Comparison of ENCODE assay signal across 9 cellular contexts in genomic region chr6:11263185-11263817, GRCh38. TPM values are rescaled to one million over a fixed set of nuclear protein-coding genes. Genes with fewer than 3 reads are reported as not detected.
A peak's percentile ranks its signal among the peaks of the same experiment; 100 is the strongest.
DNase-seq lines count a peak whose midpoint lies in the region; ATAC-seq and TF ChIP-seq lines count a peak whose summit lies in the region.
"Had no signal": no experiment of that assay in that cellular context is flagged by ENCODE, and none has a peak within 500 bp of the region (broad histone marks: within the 10 kb centered on the region; RNA-seq: fewer than 3 reads in every experiment).

No MANE protein-coding gene starts in this region.

- H3K4me3 ChIP-seq in SJSA1 (no peak overlapping the region), Karpas-422 (ENCODE audit: low read length) (no peak overlapping the region)

- ATAC-seq in HG03159 (IDR thresholded peaks at IDR 0.05; ENCODE audit: unreplicated experiment): no peak

- DNase-seq in EH (ENCODE audit: low read depth) (peak; percentile 85), SJSA1 (ENCODE audit: low read depth in 1 of 2, low spot score in 2 of 2) (peak; percentile 76 to 84), glomerular visceral epithelial cell (ENCODE audit: extremely low spot score) (peak; percentile 91), progenitor cell of endocrine pancreas (ENCODE audit: low spot score, unreplicated experiment) (no peak), Karpas-422 (no peak), NCI-H526 (lab: John Stamatoyannopoulos, UW) (no peak)
- no peak for DNase-seq in stimulated activated CD4-positive, alpha-beta T cell treated with anti-CD3 and anti-CD28 coated beads, Interleukin-2, amount 100 ng/mL, for 24 hours
- DNase-seq: hippocampal formation had no signal

- H3K4me3 Mint-ChIP-seq in progenitor cell of endocrine pancreas (ENCODE audit: low read depth): no peak overlapping the region

- H3K4me1 ChIP-seq in SJSA1 (replicated peaks) (peaks cover 26% of the 10 kb centered on the region), Karpas-422 (ENCODE audit: low read length) (no peaks in the 10 kb centered on the region)

- no peaks in the 10 kb centered on the region for H3K36me3 ChIP-seq in SJSA1
- H3K36me3 ChIP-seq in Karpas-422 (ENCODE audit: insufficient read depth, low read length): no peaks in the 10 kb centered on the region

- TF ChIP-seq CTCF in progenitor cell of endocrine pancreas (IDR thresholded peaks at IDR 0.05; ENCODE audit: unreplicated experiment): no peak

- H2AFZ ChIP-seq in Karpas-422 (ENCODE audit: low read length): no peak overlapping the region

- H3K79me2 ChIP-seq in Karpas-422 (ENCODE audit: low read length): no peaks in the 10 kb centered on the region

- H3K27me3 ChIP-seq in SJSA1 (replicated peaks) (no peaks in the 10 kb centered on the region), Karpas-422 (ENCODE audit: low read length) (no peaks in the 10 kb centered on the region)

- H3K9me3 ChIP-seq in SJSA1 (replicated peaks): no peaks in the 10 kb centered on the region
- no peaks in the 10 kb centered on the region for H3K9me3 ChIP-seq in Karpas-422 (ENCODE audit: low read length)

- H3K27ac ChIP-seq in SJSA1 (peak overlapping the region; percentile 64), Karpas-422 (ENCODE audit: low read length) (no peak overlapping the region)

- no peak overlapping the region for H3K9ac ChIP-seq in Karpas-422 (ENCODE audit: low read length)

- H3K4me1 Mint-ChIP-seq in progenitor cell of endocrine pancreas (ENCODE audit: low read depth): peaks cover 15% of the 10 kb centered on the region

- no peaks in the 10 kb centered on the region for H3K9me3 Mint-ChIP-seq in progenitor cell of endocrine pancreas (ENCODE audit: low read depth)

- peaks cover 5% of the 10 kb centered on the region for H3K27me3 Mint-ChIP-seq in progenitor cell of endocrine pancreas

- no peaks in the 10 kb centered on the region for H4K20me1 ChIP-seq in Karpas-422 (ENCODE audit: insufficient read depth, low read depth, low read length)

- H3K36me3 Mint-ChIP-seq in progenitor cell of endocrine pancreas (ENCODE audit: insufficient read depth): no peaks in the 10 kb centered on the region

- H3K9me2 ChIP-seq in Karpas-422 (replicated peaks; ENCODE audit: insufficient read depth, low read length): no peaks in the 10 kb centered on the region

- H3K27ac Mint-ChIP-seq in progenitor cell of endocrine pancreas: peak overlapping the region; percentile 17

- H3K4me2 ChIP-seq in Karpas-422 (ENCODE audit: low read depth, low read length, poor library complexity, severe bottlenecking): no peak overlapping the region

RNA-seq across cellular contexts. Expression of gene NEDD9, which starts 30.8 kb away (rescaled TPM):
- total RNA-seq in SJSA1 (2014; rRNA removed; shearing (Covaris generic)): 13.3 and 27.8 TPM in 2 replicates
- 13.6 and 14.1 TPM in 2 replicates for total RNA-seq in progenitor cell of endocrine pancreas
- 3.8 and 8.0 TPM in 2 replicates for total RNA-seq in Karpas-422 (2014; rRNA removed; shearing (Covaris generic); ENCODE audit: low replicate concordance)

Comparison
In these comparisons a context has a peak if more than half of its experiments do, and no peak if none do; other contexts are left out.
1. DNase-seq: peak in EH (single experiment), SJSA1 (2 of 2) and glomerular visceral epithelial cell (single experiment); none in progenitor cell of endocrine pancreas (single experiment), Karpas-422 (single experiment), stimulated activated CD4-positive, alpha-beta T cell treated with anti-CD3 and anti-CD28 coated beads, Interleukin-2, amount 100 ng/mL, for 24 hours (0 of 2) and NCI-H526 (0 of 2).